1 cellular context compared by ENCODE assay signal in the genomic region with DNA sequence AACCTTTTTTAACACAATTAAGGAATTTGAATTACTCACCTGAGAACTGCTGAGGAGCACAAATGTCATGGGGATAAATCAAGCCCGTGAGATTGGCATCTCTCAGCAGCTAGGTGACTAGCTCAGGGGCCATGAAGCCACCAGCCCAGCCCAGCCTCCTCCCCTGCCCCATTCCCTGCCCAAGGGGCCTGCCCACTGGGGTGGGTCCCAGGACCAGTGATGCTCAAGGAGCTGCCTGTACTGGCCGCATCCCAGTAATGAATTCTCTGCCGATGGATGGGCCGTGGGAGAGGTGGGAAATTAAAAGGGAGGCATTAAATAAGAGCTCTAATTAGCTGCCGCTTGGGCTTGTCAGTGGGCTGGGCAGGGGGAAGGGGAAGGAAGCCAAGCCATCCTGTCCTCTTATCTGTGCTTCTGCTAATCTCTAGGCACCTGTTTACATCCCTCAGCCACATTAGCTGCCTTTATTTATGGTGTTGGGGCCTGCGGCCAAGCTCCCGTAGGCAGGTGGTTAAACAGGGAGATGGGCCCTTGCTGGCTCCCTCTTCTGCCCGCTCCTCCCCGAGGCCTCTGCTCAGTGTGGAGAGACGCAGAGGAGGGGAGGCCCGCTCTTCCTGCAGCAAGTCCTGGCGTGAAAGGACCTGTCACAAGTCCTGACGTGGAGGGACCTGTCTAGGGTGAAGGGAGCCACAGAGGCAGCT.
TF ChIP-seq lines count a peak whose summit lies in the region.

No MANE protein-coding gene starts in this region.

TF ChIP-seq in WTC11, 78 proteins besides CTCF, POLR2A, EP300 and RAD21 (continued from another document):
- TF ChIP-seq PREB (CRISPR knock-in tag; IDR thresholded peaks at IDR 0.05; ENCODE audit: borderline replicate concordance) (no peak), CREM (CRISPR knock-in tag; IDR thresholded peaks at IDR 0.05) (no peak), RORB (CRISPR knock-in tag; IDR thresholded peaks at IDR 0.05) (no peak)
- TF ChIP-seq, protein P1, sequence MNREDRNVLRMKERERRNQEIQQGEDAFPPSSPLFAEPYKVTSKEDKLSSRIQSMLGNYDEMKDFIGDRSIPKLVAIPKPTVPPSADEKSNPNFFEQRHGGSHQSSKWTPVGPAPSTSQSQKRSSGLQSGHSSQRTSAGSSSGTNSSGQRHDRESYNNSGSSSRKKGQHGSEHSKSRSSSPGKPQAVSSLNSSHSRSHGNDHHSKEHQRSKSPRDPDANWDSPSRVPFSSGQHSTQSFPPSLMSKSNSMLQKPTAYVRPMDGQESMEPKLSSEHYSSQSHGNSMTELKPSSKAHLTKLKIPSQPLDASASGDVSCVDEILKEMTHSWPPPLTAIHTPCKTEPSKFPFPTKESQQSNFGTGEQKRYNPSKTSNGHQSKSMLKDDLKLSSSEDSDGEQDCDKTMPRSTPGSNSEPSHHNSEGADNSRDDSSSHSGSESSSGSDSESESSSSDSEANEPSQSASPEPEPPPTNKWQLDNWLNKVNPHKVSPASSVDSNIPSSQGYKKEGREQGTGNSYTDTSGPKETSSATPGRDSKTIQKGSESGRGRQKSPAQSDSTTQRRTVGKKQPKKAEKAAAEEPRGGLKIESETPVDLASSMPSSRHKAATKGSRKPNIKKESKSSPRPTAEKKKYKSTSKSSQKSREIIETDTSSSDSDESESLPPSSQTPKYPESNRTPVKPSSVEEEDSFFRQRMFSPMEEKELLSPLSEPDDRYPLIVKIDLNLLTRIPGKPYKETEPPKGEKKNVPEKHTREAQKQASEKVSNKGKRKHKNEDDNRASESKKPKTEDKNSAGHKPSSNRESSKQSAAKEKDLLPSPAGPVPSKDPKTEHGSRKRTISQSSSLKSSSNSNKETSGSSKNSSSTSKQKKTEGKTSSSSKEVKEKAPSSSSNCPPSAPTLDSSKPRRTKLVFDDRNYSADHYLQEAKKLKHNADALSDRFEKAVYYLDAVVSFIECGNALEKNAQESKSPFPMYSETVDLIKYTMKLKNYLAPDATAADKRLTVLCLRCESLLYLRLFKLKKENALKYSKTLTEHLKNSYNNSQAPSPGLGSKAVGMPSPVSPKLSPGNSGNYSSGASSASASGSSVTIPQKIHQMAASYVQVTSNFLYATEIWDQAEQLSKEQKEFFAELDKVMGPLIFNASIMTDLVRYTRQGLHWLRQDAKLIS (CRISPR knock-in tag; IDR thresholded peaks at IDR 0.05; ENCODE audit: borderline replicate concordance): no peak
